Comparison of ENCODE assay signal across 15 cellular contexts in genomic region chrX:150696836-150697235, GRCh38. TPM values are rescaled to one million over a fixed set of nuclear protein-coding genes. Genes with fewer than 3 reads are reported as not detected.
DNase-seq lines count a peak whose midpoint lies in the region; ATAC-seq and TF ChIP-seq lines count a peak whose summit lies in the region.
"Had no signal": no experiment of that assay in that cellular context is flagged by ENCODE, and none has a peak within 500 bp of the region (broad histone marks: within the 10 kb centered on the region; RNA-seq: fewer than 3 reads in every experiment).

No MANE protein-coding gene starts in this region.

- no TSS peak for BruUV-seq in Calu3 (replicated peaks; lab: Mats Ljungman, UMichigan)

- H3K9me3 Mint-ChIP-seq in Calu3 (ENCODE audit: low read depth, unreplicated experiment) (no peaks in the 10 kb centered on the region), immature natural killer cell (no peaks in the 10 kb centered on the region), HFFc6 (peaks cover 11% of the 10 kb centered on the region)

- TF ChIP-seq CTCF in Calu3 (IDR thresholded peaks at IDR 0.05; ENCODE audit: unreplicated experiment), result no peak
- no peak for TF ChIP-seq CTCF in HFFc6 (IDR thresholded peaks at IDR 0.05)

- DNase-seq in CD1c-positive myeloid dendritic cell (ENCODE audit: extremely low spot score), result peak; percentile 55
- DNase-seq in Calu3, result no peak
- no peak for DNase-seq in T-helper 17 cell
- DNase-seq in immature natural killer cell, result no peak
- DNase-seq in EL, result no peak
- DNase-seq in HFFc6, result no peak
- DNase-seq: activated CD4-positive, CD25-positive, alpha-beta regulatory T cell; COR-L47; left ventricle myocardium superior; NCI-H1930 had no signal

- intact Hi-C loops in Calu3 (cut with micrococcal nuclease; ENCODE audit: unreplicated experiment), result no loop called here

- H3K27me3 Mint-ChIP-seq in Calu3 (ENCODE audit: unreplicated experiment), result no peaks in the 10 kb centered on the region
- H3K27me3 Mint-ChIP-seq in T-helper 17 cell, result no peaks in the 10 kb centered on the region
- H3K27me3 Mint-ChIP-seq in immature natural killer cell (ENCODE audit: low read depth in 3 of 3), result peaks cover 2 to 8% (median 5%) of the 10 kb centered on the region in 3 donors
- peaks cover 2% of the 10 kb centered on the region; the same call in 1 of the 2 replicates for H3K27me3 Mint-ChIP-seq in HFFc6 (ENCODE audit: insufficient read depth)

- H3K9me3 ChIP-seq in T-helper 17 cell (ENCODE audit: control insufficient read depth, low read length, poor library complexity, severe bottlenecking), result no peaks in the 10 kb centered on the region
- H3K9me3 ChIP-seq: suprapubic skin had no signal

- H3K36me3 Mint-ChIP-seq in Calu3 (ENCODE audit: insufficient read depth, unreplicated experiment) (peaks cover 28% of the 10 kb centered on the region), T-helper 17 cell (ENCODE audit: low read depth) (peaks cover 2% of the 10 kb centered on the region), immature natural killer cell (no peaks in the 10 kb centered on the region), HFFc6 (ENCODE audit: low read depth) (peaks cover 9% of the 10 kb centered on the region)

- CTCF ChIA-PET in Calu3 (lab: Charles Lee), result no interaction called here

- no peak overlapping the region for H3K4me3 Mint-ChIP-seq in Calu3 (ENCODE audit: low read depth, unreplicated experiment)
- H3K4me3 Mint-ChIP-seq in T-helper 17 cell, result peak overlapping the region; percentile 78
- H3K4me3 Mint-ChIP-seq in immature natural killer cell, result peak overlapping the region in 4 of 5 donors; percentile 13 to 67 (median 48)
- H3K4me3 Mint-ChIP-seq in HFFc6, result no peak overlapping the region
- H3K4me3 Mint-ChIP-seq: neural crest cell had no signal

- H3K27ac Mint-ChIP-seq in Calu3 (ENCODE audit: unreplicated experiment) (peak overlapping the region; percentile 33), T-helper 17 cell (peak overlapping the region; percentile 59), immature natural killer cell (peak overlapping the region; percentile 15 to 89 (median 62)), HFFc6 (no peak overlapping the region)

- H3K4me1 Mint-ChIP-seq in Calu3 (ENCODE audit: low read depth, unreplicated experiment), result peaks cover 30% of the 10 kb centered on the region
- H3K4me1 Mint-ChIP-seq in T-helper 17 cell, result peaks cover 39% of the 10 kb centered on the region
- peaks cover 49 to 50% of the 10 kb centered on the region in 2 donors for H3K4me1 Mint-ChIP-seq in immature natural killer cell
- H3K4me1 Mint-ChIP-seq in HFFc6 (ENCODE audit: low read depth), result peaks cover 19% of the 10 kb centered on the region

- ATAC-seq in T-helper 17 cell, result no peak
- no peak for ATAC-seq in HG02623 (IDR thresholded peaks at IDR 0.05; ENCODE audit: unreplicated experiment)
- ATAC-seq: K562, left ventricle myocardium superior, sciatic nerve had no signal

RNA-seq across cellular contexts. Expression of gene MTMR1, which starts 3.6 kb away (rescaled TPM):
- total RNA-seq in Calu3 (2022) (40.0 and 49.1 TPM in 2 replicates), T-helper 17 cell (10 to 100 TPM; 40.3 to 45.6 TPM)
- 10 to 100 TPM; 13.9 to 21.3 (median 15.3) TPM for polyA plus RNA-seq in immature natural killer cell
- 10 to 100 TPM in 5 of 6 experiments, 1 to 10 TPM in 1; 9.0 to 20.6 (median 20.2) TPM for total RNA-seq in HFFc6 (2021; fragmentation: NEBNext Ultra II Directional; extraction: Animal tissue kit (Norgen Biotek cat#: 25700))

Comparison
In these comparisons a context has a peak if more than half of its experiments do, and no peak if none do; other contexts are left out.
1. H3K4me3 Mint-ChIP-seq: peak in T-helper 17 cell (single experiment) and immature natural killer cell (4 of 5); none in Calu3 (single experiment) and HFFc6 (single experiment).